Comparison of ENCODE assay signal across 8 cellular contexts in genomic region chrX:119753639-119754257, GRCh38. TPM values are rescaled to one million over a fixed set of nuclear protein-coding genes. Genes with fewer than 3 reads are reported as not detected.
A peak's percentile ranks its signal among the peaks of the same experiment; 100 is the strongest.
DNase-seq lines count a peak whose midpoint lies in the region; ATAC-seq and TF ChIP-seq lines count a peak whose summit lies in the region.

No MANE protein-coding gene starts in this region.

- H3K9ac ChIP-seq in BLaER1 treated with 17β-estradiol and CSF1 and Interleukin-3, amounts not matched to agents 10 nM and 100 nM = no peak overlapping the region

- H3K4me3 Mint-ChIP-seq in GM23338 = no peak overlapping the region
- peak overlapping the region in 1 of 2 donors; percentile 73 for H3K4me3 Mint-ChIP-seq in activated T-cell treated with anti-CD3 and anti-CD28 coated beads, Interleukin-2, amount 50 U/mL, for 72 hours
- H3K4me3 Mint-ChIP-seq in stimulated activated naive CD8-positive, alpha-beta T cell treated with anti-CD3 and anti-CD28 coated beads, Interleukin-15, amount 100 ng/mL, for 72 hours = no peak overlapping the region

- peaks cover 8% of the 10 kb centered on the region for H3K27me3 Mint-ChIP-seq in GM23338 (ENCODE audit: insufficient read depth, low read depth, poor library complexity)
- H3K27me3 Mint-ChIP-seq in activated T-cell treated with anti-CD3 and anti-CD28 coated beads, Interleukin-2, amount 50 U/mL, for 72 hours (ENCODE audit: low read depth) = peaks cover 8% of the 10 kb centered on the region
- no peaks in the 10 kb centered on the region for H3K27me3 Mint-ChIP-seq in stimulated activated naive CD8-positive, alpha-beta T cell treated with anti-CD3 and anti-CD28 coated beads, Interleukin-15, amount 100 ng/mL, for 72 hours

- 0 out of 22 replicates have a peak, but pooled peaks cover 0 to 2% (median 0%) of the 10 kb centered on the region in 11 experiments for H3K27me3 ChIP-seq in BLaER1 treated with 17β-estradiol and CSF1 and Interleukin-3, amounts not matched to agents 10 nM and 100 nM
- no peaks in the 10 kb centered on the region for H3K27me3 ChIP-seq in GM23338 (ENCODE audit: insufficient read depth)

- H3K4me3 ChIP-seq in BLaER1 treated with 17β-estradiol and CSF1 and Interleukin-3, amounts not matched to agents 10 nM and 100 nM = no peak overlapping the region
- H3K4me3 ChIP-seq in GM23338 = no peak overlapping the region

- peak; percentile 76 for DNase-seq in GM23338 (ENCODE audit: low spot score)
- peak; percentile 70 for DNase-seq in NOMO-1 treated with DMSO at 0.1 percent for 48 hours (lab: John Stamatoyannopoulos, UW; ENCODE audit: unreplicated experiment)
- DNase-seq in activated T-cell treated with anti-CD3 and anti-CD28 coated beads, Interleukin-2, amount 50 U/mL, for 72 hours = peak; percentile 59 to 65
- DNase-seq in glomerular visceral epithelial cell (ENCODE audit: extremely low spot score) = peak; percentile 41
- DNase-seq in stimulated activated naive CD8-positive, alpha-beta T cell treated with anti-CD3 and anti-CD28 coated beads, Interleukin-15, amount 100 ng/mL, for 72 hours = peak; percentile 54 to 61
- no peak for DNase-seq in amniotic stem cell (lab: John Stamatoyannopoulos, UW)

- no peak overlapping the region for H3K27ac Mint-ChIP-seq in GM23338
- H3K27ac Mint-ChIP-seq in activated T-cell treated with anti-CD3 and anti-CD28 coated beads, Interleukin-2, amount 50 U/mL, for 72 hours = peak overlapping the region; percentile 86
- H3K27ac Mint-ChIP-seq in stimulated activated naive CD8-positive, alpha-beta T cell treated with anti-CD3 and anti-CD28 coated beads, Interleukin-15, amount 100 ng/mL, for 72 hours = peak overlapping the region; percentile 42 to 96

- no peaks in the 10 kb centered on the region for H3K9me3 Mint-ChIP-seq in GM23338
- no peaks in the 10 kb centered on the region for H3K9me3 Mint-ChIP-seq in activated T-cell treated with anti-CD3 and anti-CD28 coated beads, Interleukin-2, amount 50 U/mL, for 72 hours
- H3K9me3 Mint-ChIP-seq in stimulated activated naive CD8-positive, alpha-beta T cell treated with anti-CD3 and anti-CD28 coated beads, Interleukin-15, amount 100 ng/mL, for 72 hours = no peaks in the 10 kb centered on the region

- peaks cover 0 to under 1% (median 0%) of the 10 kb centered on the region in 11 experiments; a peak in 2 of 22 replicates for H4K20me1 ChIP-seq in BLaER1 treated with 17β-estradiol and CSF1 and Interleukin-3, amounts not matched to agents 10 nM and 100 nM
- no peaks in the 10 kb centered on the region for H4K20me1 ChIP-seq in GM23338 (replicated peaks; ENCODE audit: insufficient read depth)

- TF ChIP-seq CTCF in GM23338 (conservative IDR thresholded peaks at IDR 0.05; ENCODE audit: low read depth in 2 of 2) = peak; percentile 65 to 66

- H2AFZ ChIP-seq in GM23338 = no peak overlapping the region

- no peaks in the 10 kb centered on the region for H3K36me3 ChIP-seq in BLaER1 treated with 17β-estradiol and CSF1 and Interleukin-3, amounts not matched to agents 10 nM and 100 nM
- H3K36me3 ChIP-seq in GM23338 (ENCODE audit: insufficient read depth) = no peaks in the 10 kb centered on the region

- no peaks in the 10 kb centered on the region for H3K9me2 ChIP-seq in GM23338 (ENCODE audit: insufficient read depth)

- H3K4me1 Mint-ChIP-seq in GM23338 = peaks cover 28% of the 10 kb centered on the region
- peaks cover 49% of the 10 kb centered on the region for H3K4me1 Mint-ChIP-seq in activated T-cell treated with anti-CD3 and anti-CD28 coated beads, Interleukin-2, amount 50 U/mL, for 72 hours (ENCODE audit: low read depth)
- peaks cover 49% of the 10 kb centered on the region for H3K4me1 Mint-ChIP-seq in stimulated activated naive CD8-positive, alpha-beta T cell treated with anti-CD3 and anti-CD28 coated beads, Interleukin-15, amount 100 ng/mL, for 72 hours

- ATAC-seq in GM23338 (no peak), GM21360 (IDR thresholded peaks at IDR 0.05; ENCODE audit: unreplicated experiment) (no peak)
- ATAC-seq in activated T-cell treated with anti-CD3 and anti-CD28 coated beads, Interleukin-2, amount 50 U/mL, for 72 hours (replicated peaks in 1 of 2) = peak; percentile 18 to 29
- ATAC-seq in stimulated activated naive CD8-positive, alpha-beta T cell treated with anti-CD3 and anti-CD28 coated beads, Interleukin-15, amount 100 ng/mL, for 72 hours = peak; percentile 49

- peak overlapping the region in 6 of 11 experiments; percentile 16 to 38 (median 25); a peak in 5 of 22 replicates for H3K27ac ChIP-seq in BLaER1 treated with 17β-estradiol and CSF1 and Interleukin-3, amounts not matched to agents 10 nM and 100 nM
- no peak overlapping the region for H3K27ac ChIP-seq in GM23338 (ENCODE audit: low read depth)

- H3F3A ChIP-seq in GM23338 (replicated peaks; ENCODE audit: low read depth) = 0 out of 2 replicates have a peak, but pooled peaks cover 3% of the 10 kb centered on the region

- H3K9me3 ChIP-seq in BLaER1 treated with 17β-estradiol and CSF1 and Interleukin-3, amounts not matched to agents 10 nM and 100 nM (replicated peaks in 1 of 11) = peaks cover 0 to 15% (median 0%) of the 10 kb centered on the region in 11 experiments; a peak in 6 of 22 replicates

- no peaks in the 10 kb centered on the region; the same call in 2 of the 3 replicates for H3K36me3 Mint-ChIP-seq in GM23338 (ENCODE audit: low read depth)
- H3K36me3 Mint-ChIP-seq in activated T-cell treated with anti-CD3 and anti-CD28 coated beads, Interleukin-2, amount 50 U/mL, for 72 hours (ENCODE audit: insufficient read depth in 2 of 2) = no peaks in the 10 kb centered on the region

- H3K4me1 ChIP-seq in BLaER1 treated with 17β-estradiol and CSF1 and Interleukin-3, amounts not matched to agents 10 nM and 100 nM = peaks cover 36 to 59% (median 50%) of the 10 kb centered on the region in 10 experiments
- peaks cover 22% of the 10 kb centered on the region for H3K4me1 ChIP-seq in GM23338 (ENCODE audit: insufficient read depth)

- H3K79me2 ChIP-seq in GM23338 (replicated peaks; ENCODE audit: insufficient read depth) = no peaks in the 10 kb centered on the region

- peak overlapping the region in 6 of 11 experiments; percentile 35 to 56 (median 48); a peak in 10 of 22 replicates for H3K4me2 ChIP-seq in BLaER1 treated with 17β-estradiol and CSF1 and Interleukin-3, amounts not matched to agents 10 nM and 100 nM
- H3K4me2 ChIP-seq in GM23338 = no peak overlapping the region

TF ChIP-seq in GM23338, 12 proteins besides CTCF, POLR2A, EP300 and RAD21 (continues in another document):
- TF ChIP-seq EZH2 (IDR thresholded peaks at IDR 0.05; ENCODE audit: low read depth, unreplicated experiment) = no peak

RNA-seq across cellular contexts. Expression of gene SOWAHD, which starts 4.6 kb away (rescaled TPM):
- total RNA-seq in GM23338 (2014; rRNA removed; shearing (Covaris generic)) = 3.8 and 5.1 TPM in 2 replicates
- 2.4 and 3.8 TPM in 2 replicates for polyA plus RNA-seq in GM23338 (2016; fragmentation: Nextera tagmentation; extraction: Ambion mirVana)
- total RNA-seq in activated T-cell treated with anti-CD3 and anti-CD28 coated beads, Interleukin-2, amount 50 U/mL, for 72 hours = under 1 TPM; 0.46 to 0.50 TPM

RNA-seq across cellular contexts. Expression of gene RPL39, which starts 37.7 kb away (rescaled TPM):
- total RNA-seq in GM23338 (2014; rRNA removed; shearing (Covaris generic)) = 2,883 and 2,910 TPM in 2 replicates
- polyA plus RNA-seq in GM23338 (2016; fragmentation: Nextera tagmentation; extraction: Ambion mirVana) = 2,912 and 3,172 TPM in 2 replicates
- total RNA-seq in activated T-cell treated with anti-CD3 and anti-CD28 coated beads, Interleukin-2, amount 50 U/mL, for 72 hours = 1,000 to 10,000 TPM; 2,946 to 2,967 TPM

Comparison
In these comparisons a context has a peak if more than half of its experiments do, and no peak if none do; other contexts are left out.
1. ATAC-seq: peak in activated T-cell treated with anti-CD3 and anti-CD28 coated beads, Interleukin-2, amount 50 U/mL, for 72 hours (2 of 2) and stimulated activated naive CD8-positive, alpha-beta T cell treated with anti-CD3 and anti-CD28 coated beads, Interleukin-15, amount 100 ng/mL, for 72 hours (single experiment); none in GM23338 (single experiment) and GM21360 (single experiment).